In the genomic region with DNA sequence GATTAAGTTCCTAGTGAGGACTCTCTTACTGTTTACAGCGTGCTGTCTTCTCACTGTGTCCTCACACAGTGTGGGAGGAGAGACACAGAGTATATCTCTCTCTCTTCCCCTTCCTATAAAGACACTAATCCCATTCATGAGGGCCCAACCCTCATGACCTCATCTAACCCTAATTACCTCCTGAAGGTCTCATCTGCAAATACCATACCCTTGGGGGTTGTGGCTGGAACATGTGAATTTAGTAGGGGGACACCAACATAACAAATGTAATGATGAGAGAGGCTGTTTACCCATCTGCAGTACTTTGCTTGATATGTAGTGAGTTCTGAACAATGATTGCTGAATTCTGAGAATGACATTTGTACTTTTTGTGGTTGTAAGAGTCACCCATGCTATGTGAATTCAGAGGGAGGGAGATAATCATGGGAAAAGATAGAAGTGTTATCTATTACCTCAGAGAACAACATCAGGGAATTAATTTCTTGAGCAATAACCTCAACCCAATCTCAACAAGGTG, we compare ENCODE assay signal across 27 cellular contexts. TPM values are rescaled to one million over a fixed set of nuclear protein-coding genes. Genes with fewer than 3 reads are reported as not detected.
DNase-seq lines count a peak whose midpoint lies in the region; ATAC-seq and TF ChIP-seq lines count a peak whose summit lies in the region.
"Had no signal": no experiment of that assay in that cellular context is flagged by ENCODE, and none has a peak within 500 bp of the region (broad histone marks: within the 10 kb centered on the region; RNA-seq: fewer than 3 reads in every experiment).

No MANE protein-coding gene starts in this region.

- H3K9me3 Mint-ChIP-seq in MCF 10A (ENCODE audit: unreplicated experiment) (no peaks in the 10 kb centered on the region), immature natural killer cell (peaks cover 0 to 2% (median 0%) of the 10 kb centered on the region in 6 donors)
- H3K9me3 Mint-ChIP-seq: brain had no signal

- H3K27me3 ChIP-seq in mammary epithelial cell (ENCODE audit: insufficient read depth, low read length), result no peaks in the 10 kb centered on the region
- H3K27me3 ChIP-seq in upper lobe of right lung, result no peaks in the 10 kb centered on the region
- no peaks in the 10 kb centered on the region for H3K27me3 ChIP-seq in BE2C
- no peaks in the 10 kb centered on the region for H3K27me3 ChIP-seq in transverse colon
- H3K27me3 ChIP-seq: hepatocyte had no signal

- intact Hi-C loops in mammary epithelial cell (cut with micrococcal nuclease), result no loop called here
- intact Hi-C loops in MCF 10A (cut with micrococcal nuclease), result no loop called here
- intact Hi-C loops in upper lobe of right lung (cut with DNase I), result no loop called here
- intact Hi-C loops in transverse colon (cut with DNase I; ENCODE audit: low total_unique reads), result no loop called here

- TF ChIP-seq CTCF in mammary epithelial cell (conservative IDR thresholded peaks at IDR 0.05 in 1 of 2, IDR thresholded peaks at IDR 0.05 in 1 of 2; ENCODE audit: extremely low read depth in 1 of 2, insufficient read depth in 1 of 2, low read depth in 1 of 2, low read length in 2 of 2) (no peak), MCF 10A (IDR thresholded peaks at IDR 0.05; ENCODE audit: unreplicated experiment) (no peak), upper lobe of right lung (IDR thresholded peaks at IDR 0.05) (no peak), BE2C (IDR thresholded peaks at IDR 0.05; ENCODE audit: low read depth, low read length) (no peak), transverse colon (IDR thresholded peaks at IDR 0.05) (no peak)

- CTCF ChIA-PET in mammary epithelial cell (lab: Charles Lee; ENCODE audit: low non-redundant PET), result no interaction called here
- CTCF ChIA-PET in MCF 10A (lab: Yijun Ruan, JAX), result no interaction called here

- H3K36me3 ChIP-seq in mammary epithelial cell (ENCODE audit: insufficient read depth, low read length) (no peaks in the 10 kb centered on the region), upper lobe of right lung (no peaks in the 10 kb centered on the region), BE2C (no peaks in the 10 kb centered on the region), transverse colon (no peaks in the 10 kb centered on the region)

- H3K4me1 Mint-ChIP-seq in MCF 10A (ENCODE audit: insufficient read depth, unreplicated experiment) (no peaks in the 10 kb centered on the region), immature natural killer cell (peaks cover 34 to 46% of the 10 kb centered on the region in 2 donors)
- H3K4me1 Mint-ChIP-seq: brain had no signal

- peak; percentile 82 for ATAC-seq in upper lobe of right lung
- ATAC-seq: left lobe of liver; naive thymus-derived CD8-positive, alpha-beta T cell had no signal

- in situ Hi-C loops in mammary epithelial cell (cut with MboI; ENCODE audit: low sequenced_read_pairs in 2 of 2) (no loop called here), SK-MEL-5 (cut with HindIII; ENCODE audit: low pct_unique_long_range_greater_than_20kb, low sequenced_read_pairs) (no loop called here), transverse colon (cut with MboI; ENCODE audit: low pct_ligation_motif_present in 1 of 4, low pct_unique_long_range_greater_than_20kb in 1 of 4, low sequenced_read_pairs in 3 of 4) (no loop called here)

- POLR2A ChIA-PET in MCF 10A (lab: Yijun Ruan, JAX), result no interaction called here

- H3K27me3 Mint-ChIP-seq in MCF 10A (ENCODE audit: insufficient read depth, unreplicated experiment) (no peaks in the 10 kb centered on the region), immature natural killer cell (ENCODE audit: low read depth in 3 of 3) (peaks cover 2 to 3% (median 2%) of the 10 kb centered on the region in 3 donors)

- H3K9me3 ChIP-seq in mammary epithelial cell (replicated peaks; ENCODE audit: insufficient read depth, low read length) (no peaks in the 10 kb centered on the region), upper lobe of right lung (no peaks in the 10 kb centered on the region), BE2C (no peaks in the 10 kb centered on the region), transverse colon (no peaks in the 10 kb centered on the region)

- H3K4me3 Mint-ChIP-seq in MCF 10A (ENCODE audit: unreplicated experiment) (no peak overlapping the region), immature natural killer cell (no peak overlapping the region)
- H3K4me3 Mint-ChIP-seq: brain; naive thymus-derived CD8-positive, alpha-beta T cell had no signal

- H3K27ac ChIP-seq in mammary epithelial cell (ENCODE audit: insufficient read depth, low read depth, low read length) (no peak overlapping the region), upper lobe of right lung (no peak overlapping the region), transverse colon (no peak overlapping the region)
- H3K27ac ChIP-seq: C4-2B, hepatocyte, RWPE1 had no signal

- TF ChIP-seq EP300 in transverse colon (IDR thresholded peaks at IDR 0.05; ENCODE audit: low read depth), result no peak

- DNase-seq in mammary epithelial cell (peak; percentile 16), MCF 10A (ENCODE audit: unreplicated experiment) (no peak), SK-MEL-5 (ENCODE audit: low read depth, low spot score) (peak; percentile 82), immature natural killer cell (no peak), upper lobe of right lung (no peak), RKO (ENCODE audit: low spot score) (no peak), BE2C (no peak), transverse colon (no peak)
- DNase-seq: activated CD4-positive, alpha-beta T cell treated with anti-CD3 and anti-CD28 coated beads, Interleukin-2, amount 50 U/mL, for 4 hours; activated CD8-positive, alpha-beta memory T cell treated with anti-CD3 and anti-CD28 coated beads, Interleukin-2, amount 50 U/mL, for 48 hours; activated gamma-delta T cell; H7; naive thymus-derived CD8-positive, alpha-beta T cell; NCI-H146; NCI-H510A; retina; stimulated activated naive CD4-positive, alpha-beta T cell had no signal

- H3K4me1 ChIP-seq in mammary epithelial cell (ENCODE audit: insufficient read depth, low read length) (no peaks in the 10 kb centered on the region), upper lobe of right lung (no peaks in the 10 kb centered on the region), BE2C (no peaks in the 10 kb centered on the region), transverse colon (no peaks in the 10 kb centered on the region)

- H3K36me3 Mint-ChIP-seq in MCF 10A (ENCODE audit: insufficient read depth, unreplicated experiment) (no peaks in the 10 kb centered on the region), immature natural killer cell (peaks cover 0 to 3% (median 0%) of the 10 kb centered on the region in 3 donors)
- H3K36me3 Mint-ChIP-seq: brain; naive thymus-derived CD8-positive, alpha-beta T cell had no signal

- H2AFZ ChIP-seq in mammary epithelial cell (ENCODE audit: low read depth, low read length), result no peak overlapping the region
- H2AFZ ChIP-seq: hepatocyte had no signal

- no peaks in the 10 kb centered on the region for H4K20me1 ChIP-seq in mammary epithelial cell (ENCODE audit: insufficient read depth, low read length)

- no peak for TF ChIP-seq POLR2A in transverse colon (IDR thresholded peaks at IDR 0.05)

- H3K4me3 ChIP-seq in mammary epithelial cell (replicated peaks in 1 of 3; ENCODE audit: insufficient read depth in 1 of 3, low read depth in 2 of 3, low read length in 3 of 3), result no peak overlapping the region
- no peak overlapping the region for H3K4me3 ChIP-seq in upper lobe of right lung
- no peak overlapping the region for H3K4me3 ChIP-seq in BE2C (ENCODE audit: low read depth, low read length)
- H3K4me3 ChIP-seq in transverse colon, result no peak overlapping the region
- H3K4me3 ChIP-seq: hepatocyte had no signal

- dilution Hi-C loops in mammary epithelial cell (cut with HindIII; ENCODE audit: low sequenced_read_pairs), result no loop called here

- BruUV-seq in mammary epithelial cell (replicated peaks; lab: Mats Ljungman, UMichigan), result no TSS peak
- BruUV-seq in MCF 10A (replicated peaks; lab: Mats Ljungman, UMichigan), result no TSS peak

- no peaks in the 10 kb centered on the region for H3K79me2 ChIP-seq in mammary epithelial cell (ENCODE audit: insufficient read depth, low read length)
- H3K79me2 ChIP-seq: hepatocyte had no signal

- H3K27ac Mint-ChIP-seq in MCF 10A (ENCODE audit: low read depth, unreplicated experiment) (no peak overlapping the region), immature natural killer cell (peak overlapping the region in 4 of 6 donors; percentile 25 to 69 (median 48))
- H3K27ac Mint-ChIP-seq: brain; naive thymus-derived CD8-positive, alpha-beta T cell had no signal

- no peak overlapping the region for H3K9ac ChIP-seq in mammary epithelial cell (ENCODE audit: insufficient read depth, low read length)

- WGBS in mammary epithelial cell (ENCODE audit: low coverage, missing lambda C conversion rate), result 80% methylated on average over 1 of the region's 1 CpG
- WGBS in transverse colon (ENCODE audit: low coverage in 1 of 2), 2 donors, result 83% methylated on average over 1 of the region's 1 CpG; no CpG with 5 or more reads in 1 of the 2 donors

- H3K4me2 ChIP-seq in mammary epithelial cell (ENCODE audit: insufficient read depth, low read depth, low read length), result no peak overlapping the region
- H3K4me2 ChIP-seq: hepatocyte had no signal

RNA-seq across cellular contexts. Expression of gene OR52W1, which starts 4.9 kb away (rescaled TPM):
- not detected for total RNA-seq in mammary epithelial cell
- not detected for polyA plus RNA-seq in mammary epithelial cell
- not detected for polyA minus RNA-seq in mammary epithelial cell
- total RNA-seq in MCF 10A (2022), result not detected in 2 replicates
- not detected in 2 replicates for total RNA-seq in SK-MEL-5 (2014; rRNA removed; shearing (Covaris generic))
- not detected in 2 replicates for polyA plus RNA-seq in SK-MEL-5 (2015; cell fraction: cytosol; rRNA removed)
- not detected in 2 replicates for polyA plus RNA-seq in SK-MEL-5 (2015; cell fraction: nucleus; rRNA removed)
- polyA plus RNA-seq in immature natural killer cell, result not detected
- total RNA-seq in upper lobe of right lung, result not detected
- polyA plus RNA-seq in BE2C (2012; ENCODE audit: insufficient read depth, insufficient read length, low read depth), result not detected
- not detected for total RNA-seq in transverse colon
- total RNA-seq: Daoy; fibroblast of villous mesenchyme; H7; hepatocyte; left lobe of liver; naive thymus-derived CD8-positive, alpha-beta T cell; osteocyte; T-helper 2 cell treated with Interferon-gamma antibody and Interleukin-4, amounts not matched to agents 100 ng/mL and 5 ng/mL, for 36 hours had no signal
- polyA plus RNA-seq: hepatocyte; naive thymus-derived CD8-positive, alpha-beta T cell had no signal

RNA-seq across cellular contexts. Expression of gene C11orf42, which starts 11.2 kb away (rescaled TPM):
- total RNA-seq in mammary epithelial cell (not detected), MCF 10A (2022) (not detected in 2 replicates), upper lobe of right lung (not detected), transverse colon (not detected)
- polyA plus RNA-seq in mammary epithelial cell (not detected), immature natural killer cell (not detected)
- not detected for polyA minus RNA-seq in mammary epithelial cell
- not detected in 2 replicates for total RNA-seq in SK-MEL-5 (2014; rRNA removed; shearing (Covaris generic))
- polyA plus RNA-seq in SK-MEL-5 (2015; cell fraction: cytosol; rRNA removed), result not detected in 2 replicates
- polyA plus RNA-seq in SK-MEL-5 (2015; cell fraction: nucleus; rRNA removed), result not detected in 2 replicates
- polyA plus RNA-seq in BE2C (2012; ENCODE audit: insufficient read depth, insufficient read length, low read depth), result not detected
- total RNA-seq: Daoy; H7; hepatocyte; left lobe of liver; naive thymus-derived CD8-positive, alpha-beta T cell; osteocyte; T-helper 2 cell treated with Interferon-gamma antibody and Interleukin-4, amounts not matched to agents 100 ng/mL and 5 ng/mL, for 36 hours had no signal
- polyA plus RNA-seq: hepatocyte; naive thymus-derived CD8-positive, alpha-beta T cell; thymus had no signal

RNA-seq across cellular contexts. Expression of gene OR52B2, which starts 24.0 kb away (rescaled TPM):
- total RNA-seq in mammary epithelial cell, result under 1 TPM in 1 of 2 donors, not detected in 1; 0.17 TPM
- not detected for polyA plus RNA-seq in mammary epithelial cell
- not detected for polyA minus RNA-seq in mammary epithelial cell
- total RNA-seq in MCF 10A (2022), result not detected in 2 replicates
- total RNA-seq in SK-MEL-5 (2014; rRNA removed; shearing (Covaris generic)), result not detected in 2 replicates
- polyA plus RNA-seq in SK-MEL-5 (2015; cell fraction: cytosol; rRNA removed), result not detected in 2 replicates
- not detected in 2 replicates for polyA plus RNA-seq in SK-MEL-5 (2015; cell fraction: nucleus; rRNA removed)
- polyA plus RNA-seq in immature natural killer cell, result not detected
- total RNA-seq in upper lobe of right lung, result not detected
- polyA plus RNA-seq in BE2C (2012; ENCODE audit: insufficient read depth, insufficient read length, low read depth), result not detected
- 1 to 10 TPM in 1 of 4 donors, under 1 TPM in 1, not detected in 2; 0.41 to 1.6 TPM for total RNA-seq in transverse colon
- total RNA-seq: Daoy; fibroblast of villous mesenchyme; H7; hepatocyte; naive thymus-derived CD8-positive, alpha-beta T cell; osteocyte; T-helper 2 cell treated with Interferon-gamma antibody and Interleukin-4, amounts not matched to agents 100 ng/mL and 5 ng/mL, for 36 hours had no signal
- polyA plus RNA-seq: hepatocyte; naive thymus-derived CD8-positive, alpha-beta T cell; thymus had no signal

RNA-seq across cellular contexts. Expression of gene FHIP1B, which starts 40.3 kb away (rescaled TPM):
- total RNA-seq in mammary epithelial cell, result 10 to 100 TPM; 24.4 to 29.7 TPM
- polyA plus RNA-seq in mammary epithelial cell, result 17.1 TPM
- 20.0 TPM for polyA minus RNA-seq in mammary epithelial cell
- total RNA-seq in MCF 10A (2022), result 44.6 and 51.1 TPM in 2 replicates
- total RNA-seq in SK-MEL-5 (2014; rRNA removed; shearing (Covaris generic)), result 13.5 and 16.8 TPM in 2 replicates
- 18.6 and 20.2 TPM in 2 replicates for polyA plus RNA-seq in SK-MEL-5 (2015; cell fraction: cytosol; rRNA removed)
- polyA plus RNA-seq in SK-MEL-5 (2015; cell fraction: nucleus; rRNA removed), result 172 and 206 TPM in 2 replicates
- polyA plus RNA-seq in immature natural killer cell, result 10 to 100 TPM; 11.9 to 20.5 (median 15.1) TPM
- 40.6 TPM for total RNA-seq in upper lobe of right lung
- 60.2 TPM for polyA plus RNA-seq in BE2C (2012; ENCODE audit: insufficient read depth, insufficient read length, low read depth)
- total RNA-seq in transverse colon, result 100 to 1,000 TPM; 190 to 681 (median 228) TPM

RNA-seq across cellular contexts. Expression of gene CNGA4, which starts 44.8 kb away (rescaled TPM):
- total RNA-seq in mammary epithelial cell (under 1 TPM; 0.17 to 0.38 TPM), MCF 10A (2022) (not detected in 2 replicates), upper lobe of right lung (not detected), transverse colon (under 1 TPM in 1 of 4 donors, not detected in 3; 0.14 TPM)
- polyA plus RNA-seq in mammary epithelial cell (0.06 TPM), immature natural killer cell (not detected)
- 10.4 TPM for polyA minus RNA-seq in mammary epithelial cell
- total RNA-seq in SK-MEL-5 (2014; rRNA removed; shearing (Covaris generic)), result not detected in 2 replicates
- polyA plus RNA-seq in SK-MEL-5 (2015; cell fraction: cytosol; rRNA removed), result 0.10 TPM in 1 of 2 replicates, not detected in the other
- not detected in 2 replicates for polyA plus RNA-seq in SK-MEL-5 (2015; cell fraction: nucleus; rRNA removed)
- polyA plus RNA-seq in BE2C (2012; ENCODE audit: insufficient read depth, insufficient read length, low read depth), result not detected
- total RNA-seq: Daoy, left lobe of liver, osteocyte had no signal

Comparison
In these comparisons a context has a peak if more than half of its experiments do, and no peak if none do; other contexts are left out.
1. DNase-seq: peak in mammary epithelial cell (single experiment) and SK-MEL-5 (single experiment); none in MCF 10A (single experiment), immature natural killer cell (0 of 3), upper lobe of right lung (single experiment), RKO (single experiment), BE2C (single experiment) and transverse colon (single experiment).